In genomic region chr2:104897515-104898184, GRCh38 we compare ENCODE assay signal across 19 cellular contexts. TPM values are rescaled to one million over a fixed set of nuclear protein-coding genes. Genes with fewer than 3 reads are reported as not detected.
A peak's percentile ranks its signal among the peaks of the same experiment; 100 is the strongest.
DNase-seq lines count a peak whose midpoint lies in the region; ATAC-seq and TF ChIP-seq lines count a peak whose summit lies in the region.
"Had no signal": no experiment of that assay in that cellular context is flagged by ENCODE, and none has a peak within 500 bp of the region (broad histone marks: within the 10 kb centered on the region; RNA-seq: fewer than 3 reads in every experiment).

No MANE protein-coding gene starts in this region.

- no peaks in the 10 kb centered on the region for H3K9me3 Mint-ChIP-seq in activated T-helper 2 cell treated with anti-CD3 and anti-CD28 coated beads, Interferon-gamma antibody, Interleukin-2, Interleukin-4, amounts not matched to agents 10 μg/mL and 5 μg/mL and 100 μg/mL, durations not matched to agents 14 hours and 24 hours and 36 hours
- no peaks in the 10 kb centered on the region for H3K9me3 Mint-ChIP-seq in activated naive CD8-positive, alpha-beta T cell treated with anti-CD3 and anti-CD28 coated beads for 36 hours
- H3K9me3 Mint-ChIP-seq: activated naive CD4-positive, alpha-beta T cell treated with anti-CD3 and anti-CD28 coated beads for 36 hours had no signal

- no peaks in the 10 kb centered on the region for H3K27me3 ChIP-seq in BLaER1
- H3K27me3 ChIP-seq: brain microvascular endothelial cell, uterus had no signal

- peak overlapping the region; percentile 65 for H3K4me2 ChIP-seq in BLaER1

- H3K9ac ChIP-seq in BLaER1, result no peak overlapping the region

- no peak overlapping the region for H3K27ac Mint-ChIP-seq in activated T-helper 2 cell treated with anti-CD3 and anti-CD28 coated beads, Interferon-gamma antibody, Interleukin-2, Interleukin-4, amounts not matched to agents 10 μg/mL and 5 μg/mL and 100 μg/mL, durations not matched to agents 14 hours and 24 hours and 36 hours
- no peak overlapping the region for H3K27ac Mint-ChIP-seq in activated naive CD8-positive, alpha-beta T cell treated with anti-CD3 and anti-CD28 coated beads for 36 hours
- H3K27ac Mint-ChIP-seq: activated naive CD4-positive, alpha-beta T cell treated with anti-CD3 and anti-CD28 coated beads for 36 hours had no signal

- no peaks in the 10 kb centered on the region for H3K27me3 Mint-ChIP-seq in activated T-helper 2 cell treated with anti-CD3 and anti-CD28 coated beads, Interferon-gamma antibody, Interleukin-2, Interleukin-4, amounts not matched to agents 10 μg/mL and 5 μg/mL and 100 μg/mL, durations not matched to agents 14 hours and 24 hours and 36 hours (ENCODE audit: low read depth)
- no peaks in the 10 kb centered on the region for H3K27me3 Mint-ChIP-seq in activated naive CD8-positive, alpha-beta T cell treated with anti-CD3 and anti-CD28 coated beads for 36 hours

- no peak overlapping the region for H3K4me3 Mint-ChIP-seq in activated T-helper 2 cell treated with anti-CD3 and anti-CD28 coated beads, Interferon-gamma antibody, Interleukin-2, Interleukin-4, amounts not matched to agents 10 μg/mL and 5 μg/mL and 100 μg/mL, durations not matched to agents 14 hours and 24 hours and 36 hours (ENCODE audit: low read depth)
- H3K4me3 Mint-ChIP-seq in activated naive CD8-positive, alpha-beta T cell treated with anti-CD3 and anti-CD28 coated beads for 36 hours, result no peak overlapping the region
- H3K4me3 Mint-ChIP-seq: activated naive CD4-positive, alpha-beta T cell treated with anti-CD3 and anti-CD28 coated beads for 36 hours had no signal

- H3K9me3 ChIP-seq in BLaER1, result no peaks in the 10 kb centered on the region
- H3K9me3 ChIP-seq: neutrophil, stomach, uterus had no signal

- intact Hi-C loops in activated T-helper 2 cell treated with anti-CD3 and anti-CD28 coated beads, Interferon-gamma antibody, Interleukin-2, Interleukin-4, amounts not matched to agents 10 μg/mL and 5 μg/mL and 100 μg/mL, durations not matched to agents 14 hours and 24 hours and 36 hours (cut with micrococcal nuclease), result no loop called here

- H3K4me3 ChIP-seq in BLaER1 (no peak overlapping the region), NB4 (ENCODE audit: low read depth, low read length) (no peak overlapping the region), cardiac fibroblast (replicated peaks in 1 of 2; ENCODE audit: low read depth in 2 of 2, low read length in 2 of 2) (no peak overlapping the region)
- H3K4me3 ChIP-seq: GM12878, stomach, uterus had no signal

- no peak overlapping the region for H3K27ac ChIP-seq in BLaER1
- H3K27ac ChIP-seq: brain microvascular endothelial cell, neutrophil, stomach, uterus had no signal

- TF ChIP-seq POLR2A in NB4 (IDR thresholded peaks at IDR 0.05; ENCODE audit: extremely low read depth, insufficient read length), result no peak

- H3K36me3 Mint-ChIP-seq in activated T-helper 2 cell treated with anti-CD3 and anti-CD28 coated beads, Interferon-gamma antibody, Interleukin-2, Interleukin-4, amounts not matched to agents 10 μg/mL and 5 μg/mL and 100 μg/mL, durations not matched to agents 14 hours and 24 hours and 36 hours (ENCODE audit: low read depth), result no peaks in the 10 kb centered on the region
- no peaks in the 10 kb centered on the region for H3K36me3 Mint-ChIP-seq in activated naive CD8-positive, alpha-beta T cell treated with anti-CD3 and anti-CD28 coated beads for 36 hours

- ATAC-seq in HG02981 (IDR thresholded peaks at IDR 0.05; ENCODE audit: unreplicated experiment), result no peak
- ATAC-seq: GM12878, left lobe of liver, right cardiac atrium had no signal

- H3K36me3 ChIP-seq in BLaER1, result no peaks in the 10 kb centered on the region
- H3K36me3 ChIP-seq: brain microvascular endothelial cell, neutrophil, stomach, uterus had no signal

- no peak for TF ChIP-seq CTCF in NB4 (IDR thresholded peaks at IDR 0.05; ENCODE audit: low read depth, low read length)
- no peak for TF ChIP-seq CTCF in cardiac fibroblast (IDR thresholded peaks at IDR 0.05; ENCODE audit: low read depth, low read length)

- H4K20me1 ChIP-seq in BLaER1, result no peaks in the 10 kb centered on the region

- peak; percentile 5 for DNase-seq in NB4 (ENCODE audit: low read depth)
- peak; percentile 0 to 59 for DNase-seq in cardiac fibroblast (ENCODE audit: low read depth in 2 of 2)
- DNase-seq in non-pigmented ciliary epithelial cell (ENCODE audit: low read depth), result peak; percentile 23
- no peak for DNase-seq in activated T-helper 2 cell treated with anti-CD3 and anti-CD28 coated beads, Interferon-gamma antibody, Interleukin-2, Interleukin-4, amounts not matched to agents 10 μg/mL and 5 μg/mL and 100 μg/mL, durations not matched to agents 14 hours and 24 hours and 36 hours (ENCODE audit: low spot score)
- DNase-seq in stimulated activated CD8-positive, alpha-beta memory T cell treated with anti-CD3 and anti-CD28 coated beads, Interleukin-4, amount 100 ng/mL, for 48 hours, result no peak
- DNase-seq in activated naive CD8-positive, alpha-beta T cell treated with anti-CD3 and anti-CD28 coated beads for 36 hours, result no peak
- DNase-seq: activated naive CD4-positive, alpha-beta T cell treated with anti-CD3 and anti-CD28 coated beads for 36 hours; activated T-cell treated with anti-CD3 and anti-CD28 coated beads for 4 hours; brain microvascular endothelial cell; COR-L47; NCI-H526 treated with DMSO at 0.1 percent for 48 hours; right cardiac atrium; stomach; uterus had no signal

- H3K4me1 ChIP-seq in BLaER1, result peaks cover 27% of the 10 kb centered on the region
- H3K4me1 ChIP-seq: stomach, uterus had no signal

- H3K4me1 Mint-ChIP-seq in activated T-helper 2 cell treated with anti-CD3 and anti-CD28 coated beads, Interferon-gamma antibody, Interleukin-2, Interleukin-4, amounts not matched to agents 10 μg/mL and 5 μg/mL and 100 μg/mL, durations not matched to agents 14 hours and 24 hours and 36 hours (ENCODE audit: low read depth), result no peaks in the 10 kb centered on the region
- H3K4me1 Mint-ChIP-seq in activated naive CD8-positive, alpha-beta T cell treated with anti-CD3 and anti-CD28 coated beads for 36 hours, result no peaks in the 10 kb centered on the region

RNA-seq across cellular contexts. Expression of gene POU3F3, which starts 43.7 kb away (rescaled TPM):
- total RNA-seq in activated T-helper 2 cell treated with anti-CD3 and anti-CD28 coated beads, Interferon-gamma antibody, Interleukin-2, Interleukin-4, amounts not matched to agents 10 μg/mL and 5 μg/mL and 100 μg/mL, durations not matched to agents 14 hours and 24 hours and 36 hours, result not detected in 2 replicates
- not detected for total RNA-seq in activated naive CD8-positive, alpha-beta T cell treated with anti-CD3 and anti-CD28 coated beads for 36 hours
- total RNA-seq: activated naive CD4-positive, alpha-beta T cell treated with anti-CD3 and anti-CD28 coated beads for 36 hours; GM12878; left lobe of liver had no signal

Comparison
In these comparisons a context has a peak if more than half of its experiments do, and no peak if none do; other contexts are left out.
1. DNase-seq: peak in NB4 (single experiment), cardiac fibroblast (2 of 2) and non-pigmented ciliary epithelial cell (single experiment); none in activated T-helper 2 cell treated with anti-CD3 and anti-CD28 coated beads, Interferon-gamma antibody, Interleukin-2, Interleukin-4, amounts not matched to agents 10 μg/mL and 5 μg/mL and 100 μg/mL, durations not matched to agents 14 hours and 24 hours and 36 hours (single experiment), stimulated activated CD8-positive, alpha-beta memory T cell treated with anti-CD3 and anti-CD28 coated beads, Interleukin-4, amount 100 ng/mL, for 48 hours (single experiment) and activated naive CD8-positive, alpha-beta T cell treated with anti-CD3 and anti-CD28 coated beads for 36 hours (single experiment).